11 cellular contexts compared by ENCODE assay signal in genomic region chr5:141742866-141743651, GRCh38.
A peak's percentile ranks its signal among the peaks of the same experiment; 100 is the strongest.
DNase-seq lines count a peak whose midpoint lies in the region; ATAC-seq, FAIRE-seq and TF ChIP-seq lines count a peak whose summit lies in the region.
"Had no signal": no experiment of that assay in that cellular context is flagged by ENCODE, and none has a peak within 500 bp of the region (broad histone marks: within the 10 kb centered on the region; RNA-seq: fewer than 3 reads in every experiment).

No MANE protein-coding gene starts in this region.

- H3K27ac ChIP-seq in K562 (ENCODE audit: extremely low read depth, low read depth, low read length) = no peak overlapping the region

- H3K4me1 ChIP-seq in K562 (replicated peaks in 1 of 2; ENCODE audit: control insufficient read depth in 2 of 2, insufficient read depth in 2 of 2, low read length in 2 of 2) = peaks cover 3 to 4% of the 10 kb centered on the region in 2 experiments; a peak in 3 of 5 replicates

- intact Hi-C loops in K562 (cut with micrococcal nuclease) (loop anchor here (1.0 kb wide), 1 partner anchor 11 kb away; no protein-coding TSS in a partner anchor), left ventricle myocardium superior (cut with micrococcal nuclease) (no loop called here)

- H3K36me3 Mint-ChIP-seq in mesothelial cell of epicardium = no peaks in the 10 kb centered on the region
- H3K36me3 Mint-ChIP-seq: natural killer cell had no signal

- no peaks in the 10 kb centered on the region for H3K9me1 ChIP-seq in K562 (ENCODE audit: control insufficient read depth, insufficient read depth, low read length)

- H2AFZ ChIP-seq in K562 (ENCODE audit: low read depth, low read length) = no peak overlapping the region

- H3K4me1 Mint-ChIP-seq in mesothelial cell of epicardium = no peaks in the 10 kb centered on the region
- H3K4me1 Mint-ChIP-seq: natural killer cell had no signal

- no peak overlapping the region for H3K4me2 ChIP-seq in K562 (ENCODE audit: insufficient read depth, low read length)

- H3K79me2 ChIP-seq in K562 (ENCODE audit: control insufficient read depth, insufficient read depth, low read length) = no peaks in the 10 kb centered on the region

- no peaks in the 10 kb centered on the region for H3K9me3 ChIP-seq in K562 (replicated peaks; ENCODE audit: control insufficient read depth, insufficient read depth, low read depth, low read length)

- peaks cover 64% of the 10 kb centered on the region for H3K27me3 Mint-ChIP-seq in mesothelial cell of epicardium (ENCODE audit: low read depth)

- TF ChIP-seq EP300 in K562 (IDR thresholded peaks at IDR 0.05; ENCODE audit: low read length) = no peak

- DNase-seq in NB4 (ENCODE audit: low read depth) (peak; percentile 38), K562 (ENCODE audit: extremely low read depth in 1 of 4, low spot score in 3 of 4) (peak; percentile 45 to 52 (median 47)), mesothelial cell of epicardium (ENCODE audit: low spot score in 2 of 2, unreplicated experiment in 2 of 2) (peak; percentile 52 to 80), left ventricle myocardium superior (no peak)
- DNase-seq: natural killer cell had no signal

- H4K20me1 ChIP-seq in K562 (replicated peaks; ENCODE audit: control insufficient read depth, insufficient read depth, low read length) = peaks cover 6% of the 10 kb centered on the region

- POLR2A ChIA-PET in K562 (lab: Yijun Ruan, JAX) = interaction anchor here (0.8 kb wide), 1 partner anchor 46 kb away, joined by 3 read pairs; no protein-coding TSS in a partner anchor

- CTCF ChIA-PET in K562 (lab: Yijun Ruan, JAX; ENCODE audit: low intra/inter-chr PET ratio) = no interaction called here

- no peaks in the 10 kb centered on the region for H3K9me3 Mint-ChIP-seq in mesothelial cell of epicardium
- H3K9me3 Mint-ChIP-seq: natural killer cell; T-helper 1 cell treated with Interleukin-12 subunit alpha and Interleukin-12 subunit beta and Interleukin-4 antibody, amounts not matched to agents 30 μg/mL and 1 μg/mL, for 36 hours had no signal

- TF ChIP-seq CTCF in NB4 (IDR thresholded peaks at IDR 0.05; ENCODE audit: low read depth, low read length) (no peak), K562 (IDR thresholded peaks at IDR 0.05 in 2 of 3, conservative IDR thresholded peaks at IDR 0.05 in 1 of 3; ENCODE audit: insufficient read depth in 2 of 3, low read depth in 1 of 3, low read length in 3 of 3) (no peak), mesothelial cell of epicardium (IDR thresholded peaks at IDR 0.05; ENCODE audit: unreplicated experiment) (no peak)

- no peaks in the 10 kb centered on the region for H3K36me3 ChIP-seq in K562 (ENCODE audit: control insufficient read depth, insufficient read depth, low read length)

- no peak for TF ChIP-seq POLR2A in NB4 (IDR thresholded peaks at IDR 0.05; ENCODE audit: extremely low read depth, insufficient read length)
- TF ChIP-seq POLR2A in K562 (conservative IDR thresholded peaks at IDR 0.05) = no peak

- ATAC-seq in GM18909 (IDR thresholded peaks at IDR 0.05; ENCODE audit: poor library complexity, unreplicated experiment) = peak; percentile 43
- peak; percentile 59; the same call in 2 of the 3 replicates for ATAC-seq in K562
- ATAC-seq in GM21737 (IDR thresholded peaks at IDR 0.05; ENCODE audit: unreplicated experiment) = no peak
- no peak for ATAC-seq in HG03469 (IDR thresholded peaks at IDR 0.05; ENCODE audit: unreplicated experiment)
- no peak for ATAC-seq in GM18868 (IDR thresholded peaks at IDR 0.05; ENCODE audit: unreplicated experiment)
- ATAC-seq in left ventricle myocardium superior = no peak

- H3K27ac Mint-ChIP-seq in mesothelial cell of epicardium = no peak overlapping the region
- H3K27ac Mint-ChIP-seq: natural killer cell; T-helper 1 cell treated with Interleukin-12 subunit alpha and Interleukin-12 subunit beta and Interleukin-4 antibody, amounts not matched to agents 30 μg/mL and 1 μg/mL, for 36 hours had no signal

- H3K27me3 ChIP-seq in K562 (ENCODE audit: control insufficient read depth in 2 of 2, insufficient read depth in 2 of 2, low read length in 2 of 2) = peaks cover 0 to 6% of the 10 kb centered on the region in 2 experiments; a peak in 1 of 5 replicates

- no peak overlapping the region for H3K9ac ChIP-seq in K562 (ENCODE audit: insufficient read depth in 1 of 2, low read depth in 2 of 2, low read length in 2 of 2)

- no peak overlapping the region for H3K4me3 Mint-ChIP-seq in mesothelial cell of epicardium
- H3K4me3 Mint-ChIP-seq: natural killer cell; T-helper 1 cell treated with Interleukin-12 subunit alpha and Interleukin-12 subunit beta and Interleukin-4 antibody, amounts not matched to agents 30 μg/mL and 1 μg/mL, for 36 hours had no signal

- H3K4me3 ChIP-seq in NB4 (ENCODE audit: low read depth, low read length) (no peak overlapping the region), K562 (no peak overlapping the region)

- BruUV-seq in K562 (replicated peaks; lab: Mats Ljungman, UMichigan) = no TSS peak

- FAIRE-seq in K562 (lab: Jason Lieb, UNC) = peak; percentile 68
- FAIRE-seq: colon had no signal

- no peak for TF ChIP-seq RAD21 in K562 (CRISPR knock-in tag; conservative IDR thresholded peaks at IDR 0.05 in 1 of 2, IDR thresholded peaks at IDR 0.05 in 1 of 2)

- in situ Hi-C loops in K562 (cut with MboI) = no loop called here

- WGBS in K562 (ENCODE audit: insufficient coverage, low coverage, missing lambda C conversion rate) = under 1% methylated on average over 15 of the region's 15 CpGs

TF ChIP-seq in K562, 482 proteins besides CTCF, POLR2A, EP300 and RAD21 (continues in another document):
- TF ChIP-seq MYC (IDR thresholded peaks at IDR 0.05; ENCODE audit: low read depth, low read length) (no peak), MYC (CRISPR knock-in tag; IDR thresholded peaks at IDR 0.05; ENCODE audit: borderline replicate concordance, low read depth) (no peak), BCL6 (CRISPR knock-in tag; IDR thresholded peaks at IDR 0.05) (no peak), SMC3 (conservative IDR thresholded peaks at IDR 0.05; ENCODE audit: insufficient read depth, low read depth, low read length) (no peak), HDAC1 (IDR thresholded peaks at IDR 0.05) (no peak), ZNF384 (IDR thresholded peaks at IDR 0.05; ENCODE audit: low read depth, low read length) (no peak), TRIM25 (IDR thresholded peaks at IDR 0.05; ENCODE audit: borderline replicate concordance) (no peak), KLF16 (IDR thresholded peaks at IDR 0.05) (no peak), HLTF (IDR thresholded peaks at IDR 0.05) (no peak), EWSR1 (IDR thresholded peaks at IDR 0.05; ENCODE audit: borderline replicate concordance, low read depth, partially characterized antibody) (no peak), HMG20A (CRISPR knock-in tag; conservative IDR thresholded peaks at IDR 0.05) (no peak), HDAC2 (IDR thresholded peaks at IDR 0.05) (0 out of 2 replicates have a peak, but pooled peaks have one; percentile 34), ZNF41 (CRISPR knock-in tag; conservative IDR thresholded peaks at IDR 0.05) (no peak), SOX6 (IDR thresholded peaks at IDR 0.05) (no peak)
- TF ChIP-seq, protein P1, sequence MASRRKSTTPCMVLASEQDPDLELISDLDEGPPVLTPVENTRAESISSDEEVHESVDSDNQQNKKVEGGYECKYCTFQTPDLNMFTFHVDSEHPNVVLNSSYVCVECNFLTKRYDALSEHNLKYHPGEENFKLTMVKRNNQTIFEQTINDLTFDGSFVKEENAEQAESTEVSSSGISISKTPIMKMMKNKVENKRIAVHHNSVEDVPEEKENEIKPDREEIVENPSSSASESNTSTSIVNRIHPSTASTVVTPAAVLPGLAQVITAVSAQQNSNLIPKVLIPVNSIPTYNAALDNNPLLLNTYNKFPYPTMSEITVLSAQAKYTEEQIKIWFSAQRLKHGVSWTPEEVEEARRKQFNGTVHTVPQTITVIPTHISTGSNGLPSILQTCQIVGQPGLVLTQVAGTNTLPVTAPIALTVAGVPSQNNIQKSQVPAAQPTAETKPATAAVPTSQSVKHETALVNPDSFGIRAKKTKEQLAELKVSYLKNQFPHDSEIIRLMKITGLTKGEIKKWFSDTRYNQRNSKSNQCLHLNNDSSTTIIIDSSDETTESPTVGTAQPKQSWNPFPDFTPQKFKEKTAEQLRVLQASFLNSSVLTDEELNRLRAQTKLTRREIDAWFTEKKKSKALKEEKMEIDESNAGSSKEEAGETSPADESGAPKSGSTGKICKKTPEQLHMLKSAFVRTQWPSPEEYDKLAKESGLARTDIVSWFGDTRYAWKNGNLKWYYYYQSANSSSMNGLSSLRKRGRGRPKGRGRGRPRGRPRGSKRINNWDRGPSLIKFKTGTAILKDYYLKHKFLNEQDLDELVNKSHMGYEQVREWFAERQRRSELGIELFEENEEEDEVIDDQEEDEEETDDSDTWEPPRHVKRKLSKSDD (conservative IDR thresholded peaks at IDR 0.05; ENCODE audit: low read length) = no peak
- TF ChIP-seq, protein P2, sequence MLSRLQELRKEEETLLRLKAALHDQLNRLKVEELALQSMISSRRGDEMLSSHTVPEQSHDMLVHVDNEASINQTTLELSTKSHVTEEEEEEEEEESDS (CRISPR knock-in tag; IDR thresholded peaks at IDR 0.05) = no peak
- TF ChIP-seq, protein P3, sequence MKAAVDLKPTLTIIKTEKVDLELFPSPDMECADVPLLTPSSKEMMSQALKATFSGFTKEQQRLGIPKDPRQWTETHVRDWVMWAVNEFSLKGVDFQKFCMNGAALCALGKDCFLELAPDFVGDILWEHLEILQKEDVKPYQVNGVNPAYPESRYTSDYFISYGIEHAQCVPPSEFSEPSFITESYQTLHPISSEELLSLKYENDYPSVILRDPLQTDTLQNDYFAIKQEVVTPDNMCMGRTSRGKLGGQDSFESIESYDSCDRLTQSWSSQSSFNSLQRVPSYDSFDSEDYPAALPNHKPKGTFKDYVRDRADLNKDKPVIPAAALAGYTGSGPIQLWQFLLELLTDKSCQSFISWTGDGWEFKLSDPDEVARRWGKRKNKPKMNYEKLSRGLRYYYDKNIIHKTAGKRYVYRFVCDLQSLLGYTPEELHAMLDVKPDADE (conservative IDR thresholded peaks at IDR 0.05; ENCODE audit: control insufficient read depth, low read depth, low read length) = no peak

Comparison
In these comparisons a context has a peak if more than half of its experiments do, and no peak if none do; other contexts are left out.
1. ATAC-seq: peak in GM18909 (single experiment) and K562 (single experiment); none in GM21737 (single experiment), HG03469 (single experiment), GM18868 (single experiment) and left ventricle myocardium superior (single experiment).